In the genomic region with DNA sequence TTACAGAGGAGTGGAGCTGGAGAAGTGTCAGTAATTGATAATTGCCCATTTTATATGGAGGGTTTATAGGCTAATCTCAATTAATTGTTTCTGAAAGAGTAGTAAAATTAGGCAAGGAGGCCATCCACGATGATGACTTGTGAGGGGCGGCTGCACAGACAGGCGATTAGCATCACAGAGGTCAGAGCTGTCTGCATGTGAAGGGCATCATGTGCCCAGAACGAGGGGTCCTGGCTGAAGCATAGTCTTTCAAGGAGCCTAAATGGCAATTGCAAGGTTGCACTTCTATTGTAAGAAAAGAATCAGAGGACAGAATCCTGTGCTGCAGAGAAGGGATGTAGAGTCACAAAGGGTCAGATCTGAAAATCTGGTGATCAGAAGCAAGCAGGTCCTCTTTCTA, we compare ENCODE assay signal across 27 cellular contexts.
"Had no signal": no experiment of that assay in that cellular context is flagged by ENCODE, and none has a peak within 500 bp of the region (broad histone marks: within the 10 kb centered on the region; RNA-seq: fewer than 3 reads in every experiment).

No MANE protein-coding gene starts in this region.

- H3K27ac ChIP-seq: hepatocyte, left lung, lower lobe of right lung, neural progenitor cell, neutrophil, parathyroid adenoma, psoas muscle, right lobe of liver, tibial nerve, uterus had no signal

- H3K27me3 ChIP-seq: hepatocyte, neural progenitor cell, right lobe of liver, tibial nerve, uterus had no signal

- H3K9ac ChIP-seq: neural progenitor cell, parathyroid adenoma had no signal

- H3K9me3 ChIP-seq: left lung, lower lobe of right lung, neutrophil, psoas muscle, right lobe of liver, tibial nerve, uterus had no signal

- H3K4me1 ChIP-seq: left lung, lower lobe of right lung, parathyroid adenoma, psoas muscle, right lobe of liver, tibial nerve, uterus had no signal

- H3K79me2 ChIP-seq: hepatocyte, parathyroid adenoma had no signal

- DNase-seq: immature natural killer cell; kidney; left colon; left lung; lower lobe of right lung; mammary epithelial cell; mesenchymal stem cell; naive thymus-derived CD8-positive, alpha-beta T cell; nephron progenitor cell; occipital lobe; psoas muscle; right lobe of liver; stimulated activated CD4-positive, alpha-beta T cell treated with anti-CD3 and anti-CD28 coated beads, Interleukin-1b, Interleukin-23, amount 100 ng/mL, for 48 hours; stimulated activated CD4-positive, alpha-beta T cell treated with anti-CD3 and anti-CD28 coated beads, Interleukin-2, amount 100 ng/mL, for 48 hours; stimulated activated CD4-positive, alpha-beta T cell treated with anti-CD3 and anti-CD28 coated beads, Interleukin-4, amount 100 ng/mL, for 4 hours; stimulated activated CD8-positive, alpha-beta memory T cell treated with anti-CD3 and anti-CD28 coated beads, Interleukin-4, amount 100 ng/mL, for 48 hours; stimulated activated naive CD4-positive, alpha-beta T cell treated with Interleukin-2 at 50 U/mL for 16 hours; stimulated activated naive CD8-positive, alpha-beta T cell treated with anti-CD3 and anti-CD28 coated beads, Interleukin-15, amount 100 ng/mL, for 72 hours; substantia nigra; uterus had no signal

- H3K4me2 ChIP-seq: hepatocyte, neural progenitor cell, smooth muscle cell had no signal

- ATAC-seq: left colon; left lung; lower lobe of right lung; naive thymus-derived CD8-positive, alpha-beta T cell; psoas muscle; right lobe of liver; stimulated activated memory B cell treated with anti-CD40 and anti-IgM and Interleukin-4, amounts not matched to agents 10 μg/mL and 1 μg/mL and 100 μg/mL, for 72 hours; stimulated activated naive CD8-positive, alpha-beta T cell treated with anti-CD3 and anti-CD28 coated beads, Interleukin-15, amount 100 ng/mL, for 72 hours had no signal

- H3K36me3 ChIP-seq: left lung, lower lobe of right lung, neural progenitor cell, neutrophil, right lobe of liver, tibial nerve, uterus had no signal

- H2AFZ ChIP-seq: hepatocyte, neural progenitor cell, parathyroid adenoma had no signal

- H3K4me3 ChIP-seq: hepatocyte, left lung, lower lobe of right lung, neural progenitor cell, psoas muscle, right lobe of liver, smooth muscle cell, tibial nerve, uterus had no signal
